Comparison of ENCODE assay signal across 8 cellular contexts in genomic region chr9:133737071-133737773, GRCh38. TPM values are rescaled to one million over a fixed set of nuclear protein-coding genes. Genes with fewer than 3 reads are reported as not detected.
DNase-seq lines count a peak whose midpoint lies in the region; ATAC-seq and TF ChIP-seq lines count a peak whose summit lies in the region.

No MANE protein-coding gene starts in this region.

- H3K27me3 ChIP-seq in left lung (peaks cover 0 to 8% of the 10 kb centered on the region in 2 donors), skeletal muscle tissue (ENCODE audit: control insufficient read depth in 3 of 3, insufficient read depth in 3 of 3, low read length in 3 of 3) (peaks cover 5 to 7% (median 5%) of the 10 kb centered on the region in 3 donors)

- H3K36me3 ChIP-seq in left lung (no peaks in the 10 kb centered on the region), skeletal muscle tissue (ENCODE audit: control insufficient read depth in 3 of 3, insufficient read depth in 3 of 3, low read length in 3 of 3) (no peaks in the 10 kb centered on the region)

- peaks cover 0 to 13% of the 10 kb centered on the region in 2 donors for H3K4me1 ChIP-seq in left lung
- peaks cover 11 to 19% (median 18%) of the 10 kb centered on the region in 3 donors for H3K4me1 ChIP-seq in skeletal muscle tissue (ENCODE audit: control insufficient read depth in 3 of 3, insufficient read depth in 3 of 3, low read length in 3 of 3)

- POLR2A ChIA-PET in HEK293T (lab: Yijun Ruan, JAX): no interaction called here

- H3K4me3 ChIP-seq in left lung: peak overlapping the region; percentile 21 to 42
- H3K4me3 ChIP-seq in skeletal muscle tissue (ENCODE audit: low read length in 3 of 3): peak overlapping the region in 2 of 3 donors; percentile 43 to 45

- no peak for TF ChIP-seq CTCF in left lung (IDR thresholded peaks at IDR 0.05)

- intact Hi-C loops in left lung (cut with DNase I): no loop called here

- H3K27ac ChIP-seq in left lung (no peak overlapping the region), skeletal muscle tissue (ENCODE audit: low read depth, low read length) (no peak overlapping the region)

- CTCF ChIA-PET in HEK293T (lab: Yijun Ruan, JAX): no interaction called here

- DNase-seq in NCI-H1417 treated with DMSO at 0.1 percent for 48 hours (lab: John Stamatoyannopoulos, UW) (peak; percentile 27), NCI-H1417 (lab: John Stamatoyannopoulos, UW) (no peak), NCI-H774 (lab: John Stamatoyannopoulos, UW) (peak; percentile 57), left lung (peak in 1 of 2 donors; percentile 65), activated T-cell treated with anti-CD3 and anti-CD28 coated beads for 4 hours (no peak), HEK293T (ENCODE audit: extremely low spot score) (no peak)

- peak overlapping the region in 1 of 3 donors; percentile 40 for H3K9ac ChIP-seq in skeletal muscle tissue (ENCODE audit: low read depth in 1 of 3, low read length in 3 of 3)

- no peak for ATAC-seq in left lung
- no peak for ATAC-seq in GM21737 (IDR thresholded peaks at IDR 0.05; ENCODE audit: unreplicated experiment)

- H3K9me3 ChIP-seq in left lung (no peaks in the 10 kb centered on the region), skeletal muscle tissue (ENCODE audit: control insufficient read depth in 3 of 3, low read length in 3 of 3) (no peaks in the 10 kb centered on the region)

TF ChIP-seq in HEK293T, 16 proteins besides CTCF, POLR2A, EP300 and RAD21:
- TF ChIP-seq TARDBP (IDR thresholded peaks at IDR 0.05) (no peak), SP1 (IDR thresholded peaks at IDR 0.05) (no peak)

RNA-seq across cellular contexts. Expression of gene SARDH, which starts 0.9 kb away (rescaled TPM):
- total RNA-seq in left lung: 1 to 10 TPM; 3.9 to 5.9 TPM
- 5.7 TPM for total RNA-seq in skeletal muscle tissue

Comparison
In these comparisons a context has a peak if more than half of its experiments do, and no peak if none do; other contexts are left out.
1. DNase-seq: peak in NCI-H1417 treated with DMSO at 0.1 percent for 48 hours (single experiment) and NCI-H774 (single experiment); none in NCI-H1417 (0 of 3), activated T-cell treated with anti-CD3 and anti-CD28 coated beads for 4 hours (single experiment) and HEK293T (single experiment).